Comparison of ENCODE assay signal across 12 cellular contexts in the genomic region with DNA sequence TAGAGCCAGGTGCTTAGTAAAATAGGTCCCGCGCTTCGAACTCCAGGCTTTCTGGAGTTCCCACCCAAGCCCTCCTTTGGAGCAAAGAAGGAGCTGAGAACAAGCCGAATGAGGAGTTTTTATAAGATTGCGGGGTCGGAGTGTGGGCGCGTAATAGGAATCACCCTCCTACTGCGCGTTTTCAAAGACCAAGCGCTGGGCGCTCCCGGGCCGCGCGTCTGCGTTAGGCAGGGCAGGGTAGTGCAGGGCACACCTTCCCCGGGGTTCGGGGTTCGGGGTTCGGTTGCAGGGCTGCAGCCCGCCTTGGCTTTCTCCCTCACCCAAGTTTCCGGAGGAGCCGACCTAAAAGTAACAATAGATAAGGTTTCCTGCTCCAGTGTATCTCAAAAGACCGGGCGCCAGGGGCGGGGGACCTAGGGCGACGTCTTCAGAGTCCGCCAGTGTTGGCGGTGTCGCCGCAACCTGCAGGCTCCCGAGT. TPM values are rescaled to one million over a fixed set of nuclear protein-coding genes. Genes with fewer than 3 reads are reported as not detected.
DNase-seq lines count a peak whose midpoint lies in the region; ATAC-seq, FAIRE-seq and TF ChIP-seq lines count a peak whose summit lies in the region.
"Had no signal": no experiment of that assay in that cellular context is flagged by ENCODE, and none has a peak within 500 bp of the region (broad histone marks: within the 10 kb centered on the region; RNA-seq: fewer than 3 reads in every experiment).

No MANE protein-coding gene starts in this region.

- H3K18ac ChIP-seq in mesendoderm (ENCODE audit: low read length) = no peak overlapping the region

- no peak for TF ChIP-seq POLR2A in GM12891 (IDR thresholded peaks at IDR 0.05; ENCODE audit: low read depth, low read length)

- TF ChIP-seq CTCF in endodermal cell (conservative IDR thresholded peaks at IDR 0.05) (no peak), type B pancreatic cell (conservative IDR thresholded peaks at IDR 0.05) (no peak)

- peaks cover 80% of the 10 kb centered on the region for H3K27me3 ChIP-seq in endodermal cell (ENCODE audit: control insufficient read depth, insufficient read depth, low read length, poor library complexity, severe bottlenecking)
- H3K27me3 ChIP-seq in mesendoderm (ENCODE audit: insufficient read depth, low read length, poor library complexity) = peaks cover 33% of the 10 kb centered on the region

- no peak overlapping the region for H2BK120ac ChIP-seq in mesendoderm (ENCODE audit: low read depth, low read length)

- no peak overlapping the region for H2AK5ac ChIP-seq in mesendoderm (ENCODE audit: low read length)

- H3K36me3 ChIP-seq in endodermal cell (ENCODE audit: control insufficient read depth, insufficient read depth, low read length) = no peaks in the 10 kb centered on the region
- no peaks in the 10 kb centered on the region for H3K36me3 ChIP-seq in mesendoderm (ENCODE audit: control insufficient read depth, insufficient read depth, low read length)

- H3K79me2 ChIP-seq in mesendoderm (ENCODE audit: control insufficient read depth, insufficient read depth, low read length) = no peaks in the 10 kb centered on the region

- DNase-seq in activated T-cell treated with anti-CD3 and anti-CD28 coated beads, Interleukin-2, amount 50 U/mL, for 24 hours = no peak
- DNase-seq in activated T-cell treated with anti-CD3 and anti-CD28 coated beads for 4 hours (no peak), endodermal cell (peak; percentile 69), mesendoderm (no peak), type B pancreatic cell (ENCODE audit: extremely low spot score, unreplicated experiment) (no peak), GM12891 (ENCODE audit: insufficient read length, low spot score) (no peak)
- DNase-seq: ACHN; activated CD4-positive, alpha-beta memory T cell treated with anti-CD3 and anti-CD28 coated beads for 36 hours; SHP77 treated with DMSO at 0.1 percent for 48 hours had no signal

- no peaks in the 10 kb centered on the region for H3K9me3 Mint-ChIP-seq in activated T-cell treated with anti-CD3 and anti-CD28 coated beads, Interleukin-2, amount 50 U/mL, for 24 hours
- H3K9me3 Mint-ChIP-seq in endodermal cell = peaks cover 7% of the 10 kb centered on the region
- no peaks in the 10 kb centered on the region for H3K9me3 Mint-ChIP-seq in type B pancreatic cell
- H3K9me3 Mint-ChIP-seq: activated CD4-positive, alpha-beta memory T cell treated with anti-CD3 and anti-CD28 coated beads for 36 hours had no signal

- H3K9ac ChIP-seq in endodermal cell (ENCODE audit: extremely low read depth, low read length, poor library complexity, severe bottlenecking) (no peak overlapping the region), mesendoderm (ENCODE audit: low read length) (peak overlapping the region; percentile 20)

- H2BK15ac ChIP-seq in mesendoderm (replicated peaks; ENCODE audit: low read depth) = no peak overlapping the region

- no peaks in the 10 kb centered on the region for H3K4me1 ChIP-seq in endodermal cell (ENCODE audit: control insufficient read depth, insufficient read depth, low read length)
- peaks cover 8% of the 10 kb centered on the region for H3K4me1 ChIP-seq in mesendoderm (ENCODE audit: control insufficient read depth, low read depth, low read length)

- no peak overlapping the region for H3K4ac ChIP-seq in mesendoderm (ENCODE audit: low read depth, low read length)

- no peak overlapping the region for H2BK5ac ChIP-seq in mesendoderm (ENCODE audit: low read length)

- H3K9me3 ChIP-seq in endodermal cell (ENCODE audit: control insufficient read depth, low read length) = peaks cover 7% of the 10 kb centered on the region

- H3K4me3 ChIP-seq in endodermal cell (ENCODE audit: low read length) (peak overlapping the region; percentile 83), mesendoderm (ENCODE audit: low read length) (no peak overlapping the region)

- H3K4me2 ChIP-seq in mesendoderm (ENCODE audit: low read length) = peak overlapping the region; percentile 51

- H3K4me1 Mint-ChIP-seq in activated T-cell treated with anti-CD3 and anti-CD28 coated beads, Interleukin-2, amount 50 U/mL, for 24 hours (ENCODE audit: low read depth) = peaks cover 31% of the 10 kb centered on the region
- H3K4me1 Mint-ChIP-seq in endodermal cell (peaks cover 29% of the 10 kb centered on the region), type B pancreatic cell (ENCODE audit: unreplicated experiment) (peaks cover 10% of the 10 kb centered on the region)

- 4 to 9% methylated on average over 17 to 34 of the region's 34 CpGs for WGBS in endodermal cell (ENCODE audit: insufficient coverage in 1 of 2, insufficient read length in 1 of 2), 2 experiments
- no CpG with 5 or more reads among the region's 34 CpGs for WGBS in mesendoderm (ENCODE audit: extremely low coverage, insufficient coverage, low lambda C conversion rate)

- H3K36me3 Mint-ChIP-seq in activated T-cell treated with anti-CD3 and anti-CD28 coated beads, Interleukin-2, amount 50 U/mL, for 24 hours (ENCODE audit: low read depth) = no peaks in the 10 kb centered on the region
- H3K36me3 Mint-ChIP-seq in endodermal cell (ENCODE audit: low read depth) = no peaks in the 10 kb centered on the region
- peaks cover 5% of the 10 kb centered on the region for H3K36me3 Mint-ChIP-seq in type B pancreatic cell
- H3K36me3 Mint-ChIP-seq: activated CD4-positive, alpha-beta memory T cell treated with anti-CD3 and anti-CD28 coated beads for 36 hours had no signal

- H3K27ac ChIP-seq in endodermal cell (ENCODE audit: low read depth, low read length) (no peak overlapping the region), mesendoderm (ENCODE audit: low read depth, low read length) (no peak overlapping the region)

- peak overlapping the region; percentile 10 for H3K23ac ChIP-seq in mesendoderm (ENCODE audit: low read length)

- no peak for ATAC-seq in GM18867 (IDR thresholded peaks at IDR 0.05; ENCODE audit: unreplicated experiment)
- no peak for ATAC-seq in GM21786 (IDR thresholded peaks at IDR 0.05; ENCODE audit: unreplicated experiment)

- no peak overlapping the region for H3K27ac Mint-ChIP-seq in activated T-cell treated with anti-CD3 and anti-CD28 coated beads, Interleukin-2, amount 50 U/mL, for 24 hours
- H3K27ac Mint-ChIP-seq in endodermal cell (no peak overlapping the region), type B pancreatic cell (no peak overlapping the region)
- H3K27ac Mint-ChIP-seq: activated CD4-positive, alpha-beta memory T cell treated with anti-CD3 and anti-CD28 coated beads for 36 hours had no signal

- no peak overlapping the region for H4K5ac ChIP-seq in mesendoderm (ENCODE audit: low read length)

- H4K8ac ChIP-seq in mesendoderm (ENCODE audit: low read depth, low read length) = no peak overlapping the region

- peaks cover 66% of the 10 kb centered on the region for H3K27me3 Mint-ChIP-seq in activated T-cell treated with anti-CD3 and anti-CD28 coated beads, Interleukin-2, amount 50 U/mL, for 24 hours
- H3K27me3 Mint-ChIP-seq in endodermal cell (ENCODE audit: insufficient read depth) (peaks cover 88% of the 10 kb centered on the region), type B pancreatic cell (peaks cover 82% of the 10 kb centered on the region)

- no peaks in the 10 kb centered on the region for H3K79me1 ChIP-seq in mesendoderm (ENCODE audit: low read length)

- peak overlapping the region; percentile 40 for H3K4me3 Mint-ChIP-seq in activated T-cell treated with anti-CD3 and anti-CD28 coated beads, Interleukin-2, amount 50 U/mL, for 24 hours
- H3K4me3 Mint-ChIP-seq in endodermal cell = peak overlapping the region; percentile 66
- peak overlapping the region; percentile 87 for H3K4me3 Mint-ChIP-seq in type B pancreatic cell
- H3K4me3 Mint-ChIP-seq: activated CD4-positive, alpha-beta memory T cell treated with anti-CD3 and anti-CD28 coated beads for 36 hours had no signal

- H3K56ac ChIP-seq in mesendoderm (ENCODE audit: low read length) = peak overlapping the region; percentile 43

- FAIRE-seq in GM12891 (lab: Jason Lieb, UNC) = no peak
- FAIRE-seq: GM19239 had no signal

TF ChIP-seq in GM12891, 5 proteins besides CTCF, POLR2A, EP300 and RAD21:
- TF ChIP-seq POU2F2 (IDR thresholded peaks at IDR 0.05; ENCODE audit: low read depth, low read length) (no peak), POLR2AphosphoS5 (IDR thresholded peaks at IDR 0.05; ENCODE audit: low read depth, low read length) (no peak), PAX5 (IDR thresholded peaks at IDR 0.05; ENCODE audit: insufficient read depth, low read length, severe bottlenecking) (no peak), TAF1 (IDR thresholded peaks at IDR 0.05; ENCODE audit: low read depth, low read length) (no peak), SPI1 (IDR thresholded peaks at IDR 0.05; ENCODE audit: low read depth, low read length) (no peak)

RNA-seq across cellular contexts. Expression of a gene that starts 3.6 kb away (rescaled TPM):
- total RNA-seq in endodermal cell = 1 to 10 TPM in 1 of 2 donors, under 1 TPM in 1; 0.69 to 1.2 TPM
- 0.36 TPM for polyA plus RNA-seq in endodermal cell (2013, experiment 1 of 2)
- polyA plus RNA-seq in endodermal cell (2013, experiment 2 of 2) = 0.21 TPM
- 0.74 TPM for polyA plus RNA-seq in mesendoderm (2013, experiment 1 of 2)
- polyA plus RNA-seq in mesendoderm (2013, experiment 2 of 2) = 0.78 TPM
- 11.0 and 31.8 TPM in 2 replicates for total RNA-seq in type B pancreatic cell (ENCODE audit: low replicate concordance)
- not detected for polyA plus RNA-seq in GM12891 (2012; ENCODE audit: low read depth, missing spikeins)
- total RNA-seq: activated CD4-positive, alpha-beta memory T cell treated with anti-CD3 and anti-CD28 coated beads for 36 hours had no signal

RNA-seq across cellular contexts. Expression of a gene that starts 44.6 kb away (rescaled TPM):
- total RNA-seq in endodermal cell (under 1 TPM; 0.29 to 0.59 TPM), type B pancreatic cell (ENCODE audit: low replicate concordance) (0.34 and 0.62 TPM in 2 replicates)
- not detected for polyA plus RNA-seq in endodermal cell (2013, experiment 1 of 2)
- polyA plus RNA-seq in endodermal cell (2013, experiment 2 of 2) = 0.12 TPM
- 0.24 TPM for polyA plus RNA-seq in mesendoderm (2013, experiment 1 of 2)
- polyA plus RNA-seq in mesendoderm (2013, experiment 2 of 2) = 0.24 TPM
- not detected for polyA plus RNA-seq in GM12891 (2012; ENCODE audit: low read depth, missing spikeins)
- total RNA-seq: activated CD4-positive, alpha-beta memory T cell treated with anti-CD3 and anti-CD28 coated beads for 36 hours had no signal
